ENCODE assay signal across 14 cellular contexts in genomic region chr11:86484795-86485166, GRCh38.
A peak's percentile ranks its signal among the peaks of the same experiment; 100 is the strongest.
DNase-seq lines count a peak whose midpoint lies in the region; ATAC-seq and TF ChIP-seq lines count a peak whose summit lies in the region.
"Had no signal": no experiment of that assay in that cellular context is flagged by ENCODE, and none has a peak within 500 bp of the region (broad histone marks: within the 10 kb centered on the region; RNA-seq: fewer than 3 reads in every experiment).

No MANE protein-coding gene starts in this region.

- H3K4me3 ChIP-seq in right cardiac atrium (ENCODE audit: low read length) (no peak overlapping the region), parathyroid adenoma (ENCODE audit: low read depth, low read length) (no peak overlapping the region), endodermal cell (ENCODE audit: low read length) (no peak overlapping the region)
- H3K4me3 ChIP-seq: mucosa of descending colon, pancreas had no signal

- H3K9ac ChIP-seq in parathyroid adenoma (no peak overlapping the region), endodermal cell (ENCODE audit: extremely low read depth, low read length, poor library complexity, severe bottlenecking) (no peak overlapping the region)

- no peak for ATAC-seq in right cardiac atrium
- ATAC-seq in Right ventricle myocardium superior (ENCODE audit: poor library complexity): no peak
- no peak for ATAC-seq in GM21390 (IDR thresholded peaks at IDR 0.05; ENCODE audit: unreplicated experiment)

- H3K9me3 Mint-ChIP-seq in endodermal cell: no peaks in the 10 kb centered on the region

- intact Hi-C loops in right cardiac atrium (cut with DNase I) (no loop called here), Right ventricle myocardium superior (cut with DNase I) (no loop called here)

- no peaks in the 10 kb centered on the region for H3K27me3 Mint-ChIP-seq in endodermal cell (ENCODE audit: insufficient read depth)

- H2AFZ ChIP-seq in parathyroid adenoma: no peak overlapping the region

- H3K36me3 ChIP-seq in parathyroid adenoma (ENCODE audit: control insufficient read depth, insufficient read depth, low read length) (no peaks in the 10 kb centered on the region), endodermal cell (ENCODE audit: control insufficient read depth, insufficient read depth, low read length) (peaks cover 18% of the 10 kb centered on the region)
- H3K36me3 ChIP-seq: pancreas had no signal

- H3K27ac Mint-ChIP-seq in endodermal cell: no peak overlapping the region

- H3K4me3 Mint-ChIP-seq in endodermal cell: no peak overlapping the region

- no peak overlapping the region for H3K4me2 ChIP-seq in parathyroid adenoma (ENCODE audit: low read length)

- no peak for TF ChIP-seq CTCF in parathyroid adenoma (IDR thresholded peaks at IDR 0.05)
- TF ChIP-seq CTCF in endodermal cell (conservative IDR thresholded peaks at IDR 0.05): no peak

- peaks cover 14% of the 10 kb centered on the region for H3K4me1 ChIP-seq in right cardiac atrium (ENCODE audit: control insufficient read depth, insufficient read depth, low read length)
- H3K4me1 ChIP-seq in parathyroid adenoma: peaks cover 2% of the 10 kb centered on the region
- H3K4me1 ChIP-seq in endodermal cell (ENCODE audit: control insufficient read depth, insufficient read depth, low read length): no peaks in the 10 kb centered on the region

- DNase-seq in right cardiac atrium: no peak
- no peak for DNase-seq in Right ventricle myocardium superior
- no peak for DNase-seq in epithelial cell of prostate (ENCODE audit: low read depth, low spot score)
- no peak for DNase-seq in iPS-NIHi7 (ENCODE audit: extremely low spot score)
- no peak for DNase-seq in endodermal cell
- DNase-seq in NCI-H1092 treated with DMSO at 0.1 percent for 48 hours (lab: John Stamatoyannopoulos, UW): no peak
- DNase-seq: COR-L47; mucosa of descending colon; NCI-H1930; NCI-H524; pancreas; stimulated activated CD4-positive, alpha-beta T cell treated with anti-CD3 and anti-CD28 coated beads, Interleukin-15, amount 100 ng/mL, for 24 hours had no signal

- WGBS in right cardiac atrium: 89% methylated on average over 1 of the region's 1 CpG
- 50% methylated on average over 1 of the region's 1 CpG; no CpG with 5 or more reads in 1 of the 2 experiments for WGBS in endodermal cell (ENCODE audit: insufficient coverage in 1 of 2, insufficient read length in 1 of 2), 2 experiments

- H3K9me3 ChIP-seq in right cardiac atrium (ENCODE audit: control insufficient read depth, low read length) (no peaks in the 10 kb centered on the region), parathyroid adenoma (ENCODE audit: control insufficient read depth, low read length) (no peaks in the 10 kb centered on the region), endodermal cell (ENCODE audit: control insufficient read depth, low read length) (no peaks in the 10 kb centered on the region)
- H3K9me3 ChIP-seq: mucosa of descending colon, pancreas had no signal

- H3K79me2 ChIP-seq in parathyroid adenoma: no peaks in the 10 kb centered on the region

- H3K4me1 Mint-ChIP-seq in endodermal cell: peaks cover 1% of the 10 kb centered on the region

- H3K27ac ChIP-seq in right cardiac atrium (ENCODE audit: low read length) (peak overlapping the region; percentile 20), epithelial cell of prostate (peak overlapping the region; percentile 72), parathyroid adenoma (peak overlapping the region; percentile 29), endodermal cell (ENCODE audit: low read depth, low read length) (no peak overlapping the region)

- H3K27me3 ChIP-seq in right cardiac atrium (ENCODE audit: control insufficient read depth, insufficient read depth) (no peaks in the 10 kb centered on the region), parathyroid adenoma (ENCODE audit: control insufficient read depth, insufficient read depth, low read length) (no peaks in the 10 kb centered on the region), endodermal cell (ENCODE audit: control insufficient read depth, insufficient read depth, low read length, poor library complexity, severe bottlenecking) (no peaks in the 10 kb centered on the region)
- H3K27me3 ChIP-seq: pancreas had no signal

- peaks cover 17% of the 10 kb centered on the region for H3K36me3 Mint-ChIP-seq in endodermal cell (ENCODE audit: low read depth)
